Comparison of ENCODE assay signal across 1 cellular context in genomic region chr4:106315968-106316772, GRCh38.
TF ChIP-seq lines count a peak whose summit lies in the region.

TSS of gene AIMP1 (plus strand) at chr4:106316550. CDS start at chr4:106325010, 8,460 bp downstream.
TSS of gene TBCK (minus strand) at chr4:106316209. CDS start at chr4:106308960, 7,249 bp downstream.

TF ChIP-seq in WTC11, 78 proteins besides CTCF, POLR2A, EP300 and RAD21 (continued from another document):
- no peak for TF ChIP-seq STAT6 (CRISPR knock-in tag; conservative IDR thresholded peaks at IDR 0.05; ENCODE audit: low read depth)
- TF ChIP-seq GABPB1 (CRISPR knock-in tag; IDR thresholded peaks at IDR 0.05) = 0 out of 2 replicates have a peak, but pooled peaks have one; percentile 41
- TF ChIP-seq ATF2 (CRISPR knock-in tag; IDR thresholded peaks at IDR 0.05; ENCODE audit: borderline replicate concordance, low read depth) = no peak
- TF ChIP-seq, protein P1, sequence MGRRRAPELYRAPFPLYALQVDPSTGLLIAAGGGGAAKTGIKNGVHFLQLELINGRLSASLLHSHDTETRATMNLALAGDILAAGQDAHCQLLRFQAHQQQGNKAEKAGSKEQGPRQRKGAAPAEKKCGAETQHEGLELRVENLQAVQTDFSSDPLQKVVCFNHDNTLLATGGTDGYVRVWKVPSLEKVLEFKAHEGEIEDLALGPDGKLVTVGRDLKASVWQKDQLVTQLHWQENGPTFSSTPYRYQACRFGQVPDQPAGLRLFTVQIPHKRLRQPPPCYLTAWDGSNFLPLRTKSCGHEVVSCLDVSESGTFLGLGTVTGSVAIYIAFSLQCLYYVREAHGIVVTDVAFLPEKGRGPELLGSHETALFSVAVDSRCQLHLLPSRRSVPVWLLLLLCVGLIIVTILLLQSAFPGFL (CRISPR knock-in tag; IDR thresholded peaks at IDR 0.05; ENCODE audit: borderline replicate concordance) = no peak
- no peak; the same call in 1 of the 2 replicates for TF ChIP-seq CREB1 (CRISPR knock-in tag; IDR thresholded peaks at IDR 0.05)
- no peak for TF ChIP-seq ZNF396 (CRISPR knock-in tag; IDR thresholded peaks at IDR 0.05; ENCODE audit: borderline replicate concordance)
- no peak for TF ChIP-seq IRF1 (CRISPR knock-in tag; IDR thresholded peaks at IDR 0.05)
- TF ChIP-seq KAT7 (CRISPR knock-in tag; IDR thresholded peaks at IDR 0.05; ENCODE audit: borderline replicate concordance) = peak; percentile 54; the same call in 1 of the 2 replicates
- no peak for TF ChIP-seq NR1H2 (CRISPR knock-in tag; IDR thresholded peaks at IDR 0.05)
- TF ChIP-seq MAX (CRISPR knock-in tag; IDR thresholded peaks at IDR 0.05) = peak; percentile 65
- no peak for TF ChIP-seq ZNF121 (CRISPR knock-in tag; IDR thresholded peaks at IDR 0.05)
- TF ChIP-seq ESRRA (CRISPR knock-in tag; IDR thresholded peaks at IDR 0.05; ENCODE audit: borderline replicate concordance) = peak; percentile 59; the same call in 1 of the 2 replicates
- TF ChIP-seq USF1 (CRISPR knock-in tag; IDR thresholded peaks at IDR 0.05) = 0 out of 2 replicates have a peak, but pooled peaks have one; percentile 11
- no peak for TF ChIP-seq RORB (CRISPR knock-in tag; IDR thresholded peaks at IDR 0.05)
- TF ChIP-seq ZNF138 (CRISPR knock-in tag; conservative IDR thresholded peaks at IDR 0.05) = no peak
- no peak for TF ChIP-seq JUN (CRISPR knock-in tag; IDR thresholded peaks at IDR 0.05)
- no peak for TF ChIP-seq MXD4 (CRISPR knock-in tag; IDR thresholded peaks at IDR 0.05; ENCODE audit: borderline replicate concordance)
- TF ChIP-seq ZNF232 (CRISPR knock-in tag; IDR thresholded peaks at IDR 0.05) = 0 out of 2 replicates have a peak, but pooled peaks have one; percentile 58
- peak; percentile 92 for TF ChIP-seq CREM (CRISPR knock-in tag; IDR thresholded peaks at IDR 0.05)
- no peak for TF ChIP-seq E2F1 (CRISPR knock-in tag; IDR thresholded peaks at IDR 0.05)
- no peak for TF ChIP-seq IRF2 (CRISPR knock-in tag; IDR thresholded peaks at IDR 0.05; ENCODE audit: borderline replicate concordance, low read depth)
- 0 out of 2 replicates have a peak, but pooled peaks have one; percentile 12 for TF ChIP-seq MYBL2 (CRISPR knock-in tag; IDR thresholded peaks at IDR 0.05)
- TF ChIP-seq FOXJ3 (CRISPR knock-in tag; IDR thresholded peaks at IDR 0.05; ENCODE audit: borderline replicate concordance) = no peak
- TF ChIP-seq SMAD3 (CRISPR knock-in tag; IDR thresholded peaks at IDR 0.05; ENCODE audit: borderline replicate concordance) = no peak
- peak; percentile 14; the same call in 1 of the 2 replicates for TF ChIP-seq FOXK1 (CRISPR knock-in tag; IDR thresholded peaks at IDR 0.05)
- no peak for TF ChIP-seq ZNF263 (CRISPR knock-in tag; IDR thresholded peaks at IDR 0.05; ENCODE audit: low read depth)
TF ChIP-seq in WTC11: peak in this region for 11.
